In the genomic region with DNA sequence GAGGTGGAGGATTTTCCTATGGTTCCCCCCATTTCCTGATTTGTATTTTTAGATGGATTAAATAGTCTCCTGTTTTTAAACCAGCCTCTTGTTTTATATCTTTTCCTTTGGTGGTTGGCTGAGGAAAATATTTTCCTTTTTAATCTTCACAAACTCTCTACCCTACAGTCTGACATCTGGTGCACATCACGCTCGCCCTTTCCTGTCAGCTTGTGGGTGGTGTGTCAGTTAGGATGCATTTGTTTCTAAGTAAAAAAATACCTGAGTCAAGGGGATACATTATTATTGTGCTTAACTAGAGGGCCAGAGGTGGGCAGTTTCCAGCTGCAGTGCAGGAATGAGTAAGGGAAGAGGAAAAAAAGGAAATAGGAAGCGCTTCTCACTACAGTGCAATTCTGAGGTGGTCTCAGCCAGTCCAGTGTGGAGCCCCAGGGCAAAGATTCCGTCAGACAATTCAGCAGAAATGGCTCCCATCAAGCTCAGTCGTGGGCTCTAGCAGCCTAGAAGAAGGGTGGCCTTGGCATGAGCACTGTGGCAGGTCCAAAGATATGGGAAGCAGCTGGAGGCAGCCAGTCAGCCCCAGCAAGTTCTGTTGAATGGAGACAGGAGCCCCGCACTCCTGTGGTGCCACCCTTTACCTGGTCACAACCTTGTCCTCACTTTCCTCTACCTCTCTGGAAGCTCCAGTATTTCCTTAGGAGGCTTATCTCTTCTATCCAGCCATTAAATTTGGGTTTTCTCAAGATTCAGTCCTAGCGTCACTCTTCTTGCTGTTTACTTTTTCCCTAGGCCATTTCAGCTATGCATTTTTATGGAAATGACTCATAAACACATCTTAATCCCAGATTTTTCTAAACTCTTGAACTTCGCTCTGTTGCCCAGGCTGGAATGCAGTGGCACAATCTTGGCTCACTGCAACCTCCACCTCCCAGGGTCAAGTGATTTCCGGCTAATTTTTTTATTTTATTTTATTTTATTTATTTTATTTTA, we compare ENCODE assay signal across 13 cellular contexts. TPM values are rescaled to one million over a fixed set of nuclear protein-coding genes. Genes with fewer than 3 reads are reported as not detected.
A peak's percentile ranks its signal among the peaks of the same experiment; 100 is the strongest.
DNase-seq lines count a peak whose midpoint lies in the region; ATAC-seq and TF ChIP-seq lines count a peak whose summit lies in the region.
"Had no signal": no experiment of that assay in that cellular context is flagged by ENCODE, and none has a peak within 500 bp of the region (broad histone marks: within the 10 kb centered on the region; RNA-seq: fewer than 3 reads in every experiment).

No MANE protein-coding gene starts in this region.

- H3K4me3 ChIP-seq in AG09309 (ENCODE audit: control insufficient read depth, low read depth, low read length) (no peak overlapping the region), IMR-90 (ENCODE audit: insufficient read depth, low read depth, low read length) (no peak overlapping the region)

- dilution Hi-C loops in IMR-90 (cut with HindIII; ENCODE audit: low sequenced_read_pairs, unreplicated experiment): no loop called here

- peaks cover 17% of the 10 kb centered on the region for H3K4me1 Mint-ChIP-seq in chondrocyte (ENCODE audit: low read depth)
- H3K4me1 Mint-ChIP-seq in mesothelial cell of epicardium: no peaks in the 10 kb centered on the region

- H3K36me3 ChIP-seq in IMR-90 (ENCODE audit: control insufficient read depth, insufficient read depth, low read length): peaks cover 45% of the 10 kb centered on the region

- no peak for TF ChIP-seq RAD21 in IMR-90 (IDR thresholded peaks at IDR 0.05; ENCODE audit: low read length)

- no peaks in the 10 kb centered on the region for H3K27me3 ChIP-seq in IMR-90 (ENCODE audit: control insufficient read depth, insufficient read depth, low read length)

- peak overlapping the region; percentile 98 for H2AK5ac ChIP-seq in IMR-90 (ENCODE audit: low read depth, low read length)

- H2AK9ac ChIP-seq in IMR-90 (replicated peaks; ENCODE audit: low read depth, low read length, poor library complexity): peak overlapping the region; percentile 43

- intact Hi-C loops in IMR-90 (cut with micrococcal nuclease): no loop called here

- H3K27me3 Mint-ChIP-seq in chondrocyte (ENCODE audit: low read depth) (no peaks in the 10 kb centered on the region), mesothelial cell of epicardium (ENCODE audit: low read depth) (no peaks in the 10 kb centered on the region)
- H3K27me3 Mint-ChIP-seq: progenitor cell of endocrine pancreas had no signal

- H2BK5ac ChIP-seq in IMR-90 (ENCODE audit: low read depth, low read length, poor library complexity, severe bottlenecking): peak overlapping the region; percentile 96

- no TSS peak for BruUV-seq in IMR-90 (replicated peaks; lab: Mats Ljungman, UMichigan)

- TF ChIP-seq POLR2A in IMR-90 (IDR thresholded peaks at IDR 0.05; ENCODE audit: low read depth, low read length): no peak

- peak overlapping the region; percentile 67 to 83 for H4K8ac ChIP-seq in IMR-90 (ENCODE audit: low read depth in 2 of 2, low read length in 2 of 2)

- ATAC-seq in IMR-90 (ENCODE audit: low read depth): peak; percentile 53
- ATAC-seq in GM18873 (IDR thresholded peaks at IDR 0.05; ENCODE audit: low FRiP score, unreplicated experiment): no peak

- H2BK20ac ChIP-seq in IMR-90 (ENCODE audit: low read depth, low read length): peak overlapping the region; percentile 91

- in situ Hi-C loops in IMR-90 (cut with MboI; ENCODE audit: low sequenced_read_pairs): loop anchor here (5.0 kb wide), 1 partner anchor 58 kb away; no protein-coding TSS in a partner anchor

- H4K5ac ChIP-seq in IMR-90 (ENCODE audit: low read depth, low read length): peak overlapping the region; percentile 87

- H3K4me2 ChIP-seq in IMR-90 (ENCODE audit: low read depth, low read length): peak overlapping the region; percentile 76

- H3K27ac Mint-ChIP-seq in chondrocyte (ENCODE audit: unreplicated experiment) (peak overlapping the region; percentile 57), mesothelial cell of epicardium (peak overlapping the region; percentile 5)
- H3K27ac Mint-ChIP-seq: endodermal cell, progenitor cell of endocrine pancreas had no signal

- peaks cover 11 to 24% of the 10 kb centered on the region in 2 experiments for H3K79me1 ChIP-seq in IMR-90 (ENCODE audit: low read depth in 1 of 2, low read length in 2 of 2)

- H3K36me3 Mint-ChIP-seq in chondrocyte (ENCODE audit: low read depth) (peaks cover 41% of the 10 kb centered on the region), mesothelial cell of epicardium (peaks cover 47% of the 10 kb centered on the region)

- DNase-seq in AG09309 (ENCODE audit: low read depth): peak; percentile 55
- DNase-seq in IMR-90: peak; percentile 79
- DNase-seq in chondrocyte (ENCODE audit: low spot score): no peak
- no peak for DNase-seq in mesothelial cell of epicardium (ENCODE audit: low spot score in 2 of 2, unreplicated experiment in 2 of 2)
- no peak for DNase-seq in stimulated activated naive CD4-positive, alpha-beta T cell treated with Interleukin-2 at 50 U/mL for 16 hours (lab: John Stamatoyannopoulos, UW)
- DNase-seq in NCI-H345 (lab: John Stamatoyannopoulos, UW): no peak
- DNase-seq in NCI-H2171 (lab: John Stamatoyannopoulos, UW): no peak
- DNase-seq: anterior cingulate cortex, NCI-H1048, NCI-H446 had no signal

- POLR2A ChIA-PET in IMR-90 (lab: Charles Lee; ENCODE audit: unreplicated experiment): interaction anchor here (0.6 to 1.3 kb wide), 2 partner anchors 58 to 110 kb away, joined by 3 read pairs; no protein-coding TSS in a partner anchor

- peaks cover 14% of the 10 kb centered on the region for H4K20me1 ChIP-seq in IMR-90 (ENCODE audit: insufficient read depth, low read length)

- H2BK15ac ChIP-seq in IMR-90 (ENCODE audit: low read depth, low read length): peak overlapping the region; percentile 86; the same call in 2 of the 3 replicates

- H3K9ac ChIP-seq in IMR-90 (ENCODE audit: low read depth, low read length): peak overlapping the region; percentile 37; the same call in 1 of the 2 replicates

- peak overlapping the region; percentile 94 for H4K91ac ChIP-seq in IMR-90 (ENCODE audit: insufficient read depth, low read depth, low read length)

- CTCF ChIA-PET in IMR-90 (lab: Yijun Ruan, JAX): interaction anchor here (0.6 to 3.9 kb wide), 10 partner anchors 9 to 164 kb away, joined by 3 to 31 read pairs (median 3); a partner anchor contains a TSS

- no peaks in the 10 kb centered on the region for H3K9me3 Mint-ChIP-seq in chondrocyte (ENCODE audit: low read depth)
- H3K9me3 Mint-ChIP-seq in mesothelial cell of epicardium: no peaks in the 10 kb centered on the region
- H3K9me3 Mint-ChIP-seq: endodermal cell had no signal

- no peak overlapping the region for H3K4me3 Mint-ChIP-seq in chondrocyte (ENCODE audit: unreplicated experiment)
- H3K4me3 Mint-ChIP-seq in mesothelial cell of epicardium: no peak overlapping the region
- H3K4me3 Mint-ChIP-seq: endodermal cell had no signal

- peak overlapping the region; percentile 91 for H3K18ac ChIP-seq in IMR-90 (ENCODE audit: low read depth, low read length)

- peak overlapping the region; percentile 92 for H3K23ac ChIP-seq in IMR-90 (ENCODE audit: low read depth, low read length)

- H3K9me1 ChIP-seq in IMR-90 (ENCODE audit: insufficient read depth, low read length): peaks cover 21% of the 10 kb centered on the region

- TF ChIP-seq CTCF in AG09309 (IDR thresholded peaks at IDR 0.05; ENCODE audit: control insufficient read depth, insufficient read depth, low read depth, low read length, missing control alignments) (no peak), IMR-90 (conservative IDR thresholded peaks at IDR 0.05; ENCODE audit: low read depth, low read length) (no peak), chondrocyte (IDR thresholded peaks at IDR 0.05) (no peak), mesothelial cell of epicardium (IDR thresholded peaks at IDR 0.05; ENCODE audit: unreplicated experiment) (no peak)

- H2AFZ ChIP-seq in IMR-90 (replicated peaks; ENCODE audit: low read length, poor library complexity): peak overlapping the region; percentile 28

- peak overlapping the region; percentile 73 for H3K56ac ChIP-seq in IMR-90 (ENCODE audit: extremely low read depth, insufficient read depth, low read length)

- peak overlapping the region; percentile 91 for H3K14ac ChIP-seq in IMR-90 (replicated peaks; ENCODE audit: low read depth, low read length)

- H3K27ac ChIP-seq in IMR-90 (ENCODE audit: insufficient read depth, low read length): peak overlapping the region; percentile 100

- H2BK120ac ChIP-seq in IMR-90 (ENCODE audit: low read depth, low read length): peak overlapping the region; percentile 84

- peaks cover 27% of the 10 kb centered on the region for H3K4me1 ChIP-seq in IMR-90 (ENCODE audit: control insufficient read depth, insufficient read depth, low read length)

- peak overlapping the region; percentile 97 for H3K4ac ChIP-seq in IMR-90 (ENCODE audit: low read depth, low read length)

- H3K9me3 ChIP-seq in IMR-90 (ENCODE audit: control insufficient read depth, insufficient read depth, low read length): no peaks in the 10 kb centered on the region

- WGBS in IMR-90 (ENCODE audit: extremely low coverage in 2 of 2, insufficient read length in 1 of 2), 2 experiments: 100% methylated on average over 1 of the region's 9 CpGs; no CpG with 5 or more reads in 1 of the 2 experiments

RNA-seq across cellular contexts. Expression of a gene that starts 18.5 kb away (rescaled TPM):
- not detected in 2 replicates for total RNA-seq in IMR-90 (2012; rRNA removed)
- not detected in 2 replicates for polyA plus RNA-seq in IMR-90 (2012; rRNA removed)
- 0.07 TPM in 1 of 2 replicates, not detected in the other for polyA plus RNA-seq in IMR-90 (2012; cell fraction: cytosol; rRNA removed)
- not detected in 2 replicates for polyA plus RNA-seq in IMR-90 (2012; cell fraction: nucleus; rRNA removed; ENCODE audit: low replicate concordance)
- not detected in 3 replicates for total RNA-seq in chondrocyte
- total RNA-seq in mesothelial cell of epicardium: not detected in 3 replicates
- total RNA-seq: endodermal cell, progenitor cell of endocrine pancreas had no signal

RNA-seq across cellular contexts. Expression of a gene that starts 33.5 kb away (rescaled TPM):
- 48.0 and 71.7 TPM in 2 replicates for total RNA-seq in IMR-90 (2012; rRNA removed)
- polyA plus RNA-seq in IMR-90 (2012; rRNA removed): 39.4 and 40.5 TPM in 2 replicates
- polyA plus RNA-seq in IMR-90 (2012; cell fraction: cytosol; rRNA removed): 33.7 and 130 TPM in 2 replicates
- 40.8 and 58.0 TPM in 2 replicates for polyA plus RNA-seq in IMR-90 (2012; cell fraction: nucleus; rRNA removed; ENCODE audit: low replicate concordance)
- 34.7 to 40.4 TPM (median 35.1 TPM) in 3 replicates for total RNA-seq in chondrocyte
- total RNA-seq in mesothelial cell of epicardium: 45.5 to 51.1 TPM (median 49.9 TPM) in 3 replicates

RNA-seq across cellular contexts. Expression of a gene that starts 37.6 kb away (rescaled TPM):
- total RNA-seq in IMR-90 (2012; rRNA removed): 5.8 and 6.8 TPM in 2 replicates
- polyA plus RNA-seq in IMR-90 (2012; rRNA removed): 6.7 and 10.1 TPM in 2 replicates
- polyA plus RNA-seq in IMR-90 (2012; cell fraction: cytosol; rRNA removed): 2.2 and 3.1 TPM in 2 replicates
- 7.7 and 18.6 TPM in 2 replicates for polyA plus RNA-seq in IMR-90 (2012; cell fraction: nucleus; rRNA removed; ENCODE audit: low replicate concordance)
- total RNA-seq in chondrocyte: 19.4 to 33.9 TPM (median 21.3 TPM) in 3 replicates
- total RNA-seq in mesothelial cell of epicardium: 70.8 to 79.0 TPM (median 74.6 TPM) in 3 replicates

RNA-seq across cellular contexts. Expression of a gene that starts 44.7 kb away (rescaled TPM):
- total RNA-seq in IMR-90 (2012; rRNA removed) (not detected in 2 replicates), chondrocyte (not detected in 3 replicates), mesothelial cell of epicardium (0.43 TPM in 1 of 3 replicates, not detected in the others)
- not detected in 2 replicates for polyA plus RNA-seq in IMR-90 (2012; rRNA removed)
- polyA plus RNA-seq in IMR-90 (2012; cell fraction: cytosol; rRNA removed): not detected in 2 replicates
- 0.13 and 0.24 TPM in 2 replicates for polyA plus RNA-seq in IMR-90 (2012; cell fraction: nucleus; rRNA removed; ENCODE audit: low replicate concordance)
- total RNA-seq: endodermal cell, progenitor cell of endocrine pancreas had no signal

RNA-seq across cellular contexts. Expression of a gene that starts 47.0 kb away (rescaled TPM):
- total RNA-seq in IMR-90 (2012; rRNA removed): 4.7 and 4.8 TPM in 2 replicates
- 16.3 and 19.1 TPM in 2 replicates for polyA plus RNA-seq in IMR-90 (2012; rRNA removed)
- 15.8 and 27.0 TPM in 2 replicates for polyA plus RNA-seq in IMR-90 (2012; cell fraction: cytosol; rRNA removed)
- 30.8 and 68.9 TPM in 2 replicates for polyA plus RNA-seq in IMR-90 (2012; cell fraction: nucleus; rRNA removed; ENCODE audit: low replicate concordance)
- total RNA-seq in chondrocyte: 17.1 to 19.9 TPM (median 17.9 TPM) in 3 replicates
- total RNA-seq in mesothelial cell of epicardium: 13.5 to 15.2 TPM (median 14.4 TPM) in 3 replicates

Comparison
In these comparisons a context has a peak if more than half of its experiments do, and no peak if none do; other contexts are left out.
1. DNase-seq: peak in AG09309 (single experiment) and IMR-90 (single experiment); none in chondrocyte (single experiment), mesothelial cell of epicardium (0 of 2), stimulated activated naive CD4-positive, alpha-beta T cell treated with Interleukin-2 at 50 U/mL for 16 hours (single experiment), NCI-H345 (single experiment) and NCI-H2171 (single experiment).